Comparison of ENCODE assay signal across 9 cellular contexts in genomic region chr10:14074062-14074884, GRCh38.
DNase-seq lines count a peak whose midpoint lies in the region; ATAC-seq, FAIRE-seq and TF ChIP-seq lines count a peak whose summit lies in the region.
"Had no signal": no experiment of that assay in that cellular context is flagged by ENCODE, and none has a peak within 500 bp of the region (broad histone marks: within the 10 kb centered on the region; RNA-seq: fewer than 3 reads in every experiment).

No MANE protein-coding gene starts in this region.

- H3K4me3 ChIP-seq in astrocyte (ENCODE audit: insufficient read depth, low read depth, low read length) (peak overlapping the region; percentile 34), aorta (ENCODE audit: low read length in 2 of 2) (no peak overlapping the region), mesendoderm (ENCODE audit: low read length) (no peak overlapping the region)

- 18 to 22% methylated on average over 17 of the region's 17 CpGs for WGBS in aorta, 2 donors
- WGBS in mesendoderm (ENCODE audit: extremely low coverage, insufficient coverage, low lambda C conversion rate), result no CpG with 5 or more reads among the region's 17 CpGs

- H4K8ac ChIP-seq in mesendoderm (ENCODE audit: low read depth, low read length), result no peak overlapping the region

- no peak overlapping the region for H2BK15ac ChIP-seq in mesendoderm (replicated peaks; ENCODE audit: low read depth)

- no peak overlapping the region for H3K56ac ChIP-seq in mesendoderm (ENCODE audit: low read length)

- H3K27me3 ChIP-seq in astrocyte (ENCODE audit: insufficient read depth, low read length), result no peaks in the 10 kb centered on the region
- no peaks in the 10 kb centered on the region for H3K27me3 ChIP-seq in aorta (ENCODE audit: control insufficient read depth in 1 of 2, insufficient read depth in 2 of 2, low read length in 1 of 2)
- H3K27me3 ChIP-seq in mesendoderm (ENCODE audit: insufficient read depth, low read length, poor library complexity), result no peaks in the 10 kb centered on the region

- no peak overlapping the region for H3K18ac ChIP-seq in mesendoderm (ENCODE audit: low read length)

- no peak overlapping the region for H4K5ac ChIP-seq in mesendoderm (ENCODE audit: low read length)

- H3K4me3 Mint-ChIP-seq in astrocyte (ENCODE audit: unreplicated experiment), result no peak overlapping the region
- H3K4me3 Mint-ChIP-seq: B cell had no signal

- no peak overlapping the region for H2BK120ac ChIP-seq in mesendoderm (ENCODE audit: low read depth, low read length)

- H2AFZ ChIP-seq in astrocyte (ENCODE audit: low read depth, low read length), result peak overlapping the region; percentile 14

- H3K4me1 ChIP-seq in astrocyte (ENCODE audit: insufficient read depth, low read length) (peaks cover 16% of the 10 kb centered on the region), aorta (ENCODE audit: control insufficient read depth in 1 of 2, insufficient read depth in 2 of 2, low read length in 2 of 2) (no peaks in the 10 kb centered on the region), mesendoderm (ENCODE audit: control insufficient read depth, low read depth, low read length) (peaks cover 3% of the 10 kb centered on the region)

- no peaks in the 10 kb centered on the region for H3K79me1 ChIP-seq in mesendoderm (ENCODE audit: low read length)

- H3K9me3 ChIP-seq in astrocyte (ENCODE audit: insufficient read depth, low read depth, low read length), result peaks cover 6% of the 10 kb centered on the region
- H3K9me3 ChIP-seq in aorta (ENCODE audit: control insufficient read depth, low read length), result no peaks in the 10 kb centered on the region

- peak overlapping the region; percentile 76 for H3K27ac ChIP-seq in astrocyte (ENCODE audit: low read depth, low read length)
- no peak overlapping the region for H3K27ac ChIP-seq in aorta (ENCODE audit: low read depth in 1 of 2, low read length in 2 of 2)
- no peak overlapping the region for H3K27ac ChIP-seq in mesendoderm (ENCODE audit: low read depth, low read length)

- peak; percentile 86 for ATAC-seq in aorta (ENCODE audit: low FRiP score)
- no peak for ATAC-seq in HG02840 (IDR thresholded peaks at IDR 0.05; ENCODE audit: low FRiP score, unreplicated experiment)

- peaks cover 9% of the 10 kb centered on the region for H3K4me1 Mint-ChIP-seq in astrocyte (ENCODE audit: low read depth, unreplicated experiment)
- H3K4me1 Mint-ChIP-seq: B cell had no signal

- H2AK5ac ChIP-seq in mesendoderm (ENCODE audit: low read length), result no peak overlapping the region

- H3K9me3 Mint-ChIP-seq in astrocyte (ENCODE audit: unreplicated experiment), result peaks cover 3% of the 10 kb centered on the region

- peak; percentile 100 for FAIRE-seq in astrocyte (lab: Jason Lieb, UNC)

- no peak overlapping the region for H3K4ac ChIP-seq in mesendoderm (ENCODE audit: low read depth, low read length)

- intact Hi-C loops in aorta (cut with DNase I), result no loop called here

- no peak for TF ChIP-seq CTCF in astrocyte (IDR thresholded peaks at IDR 0.05; ENCODE audit: insufficient read depth, low read depth, low read length)

- H3K23ac ChIP-seq in mesendoderm (ENCODE audit: low read length), result no peak overlapping the region

- H4K20me1 ChIP-seq in astrocyte (ENCODE audit: insufficient read depth, low read length), result no peaks in the 10 kb centered on the region

- H3K27ac Mint-ChIP-seq in astrocyte (ENCODE audit: unreplicated experiment), result peak overlapping the region; percentile 19
- H3K27ac Mint-ChIP-seq: B cell had no signal

- H3K36me3 ChIP-seq in astrocyte (ENCODE audit: insufficient read depth, low read length) (no peaks in the 10 kb centered on the region), aorta (ENCODE audit: control insufficient read depth in 1 of 2, insufficient read depth in 2 of 2, low read length in 1 of 2) (no peaks in the 10 kb centered on the region), mesendoderm (ENCODE audit: control insufficient read depth, insufficient read depth, low read length) (no peaks in the 10 kb centered on the region)

- no peak overlapping the region for H2BK5ac ChIP-seq in mesendoderm (ENCODE audit: low read length)

- peak overlapping the region; percentile 70 for H3K4me2 ChIP-seq in astrocyte (ENCODE audit: low read length)
- H3K4me2 ChIP-seq in mesendoderm (ENCODE audit: low read length), result no peak overlapping the region

- peaks cover 3% of the 10 kb centered on the region for H3K36me3 Mint-ChIP-seq in astrocyte (ENCODE audit: low read depth, unreplicated experiment)

- H3K9ac ChIP-seq in astrocyte (ENCODE audit: low read length), result peak overlapping the region; percentile 31
- H3K9ac ChIP-seq in mesendoderm (ENCODE audit: low read length), result no peak overlapping the region

- peaks cover 5% of the 10 kb centered on the region for H3K27me3 Mint-ChIP-seq in astrocyte (ENCODE audit: low read depth, unreplicated experiment)

- H3K79me2 ChIP-seq in astrocyte (ENCODE audit: insufficient read depth, low read length) (no peaks in the 10 kb centered on the region), mesendoderm (ENCODE audit: control insufficient read depth, insufficient read depth, low read length) (no peaks in the 10 kb centered on the region)

- DNase-seq in 8988T, result peak; percentile 40
- peak; percentile 78 for DNase-seq in NCI-H1092 (lab: John Stamatoyannopoulos, UW)
- peak; percentile 99 for DNase-seq in astrocyte (ENCODE audit: low read depth)
- peak; percentile 97 for DNase-seq in kidney glomerular epithelial cell (lab: John Stamatoyannopoulos, UW)
- peak; percentile 94 to 96 for DNase-seq in aorta
- DNase-seq in D341Med (ENCODE audit: low spot score), result no peak
- DNase-seq in mesendoderm, result no peak

Comparison
In these comparisons a context has a peak if more than half of its experiments do, and no peak if none do; other contexts are left out.
1. DNase-seq: peak in 8988T (single experiment), NCI-H1092 (single experiment), astrocyte (single experiment), kidney glomerular epithelial cell (single experiment) and aorta (2 of 2); none in D341Med (single experiment) and mesendoderm (single experiment).